Comparison of ENCODE assay signal across 11 cellular contexts in the genomic region with DNA sequence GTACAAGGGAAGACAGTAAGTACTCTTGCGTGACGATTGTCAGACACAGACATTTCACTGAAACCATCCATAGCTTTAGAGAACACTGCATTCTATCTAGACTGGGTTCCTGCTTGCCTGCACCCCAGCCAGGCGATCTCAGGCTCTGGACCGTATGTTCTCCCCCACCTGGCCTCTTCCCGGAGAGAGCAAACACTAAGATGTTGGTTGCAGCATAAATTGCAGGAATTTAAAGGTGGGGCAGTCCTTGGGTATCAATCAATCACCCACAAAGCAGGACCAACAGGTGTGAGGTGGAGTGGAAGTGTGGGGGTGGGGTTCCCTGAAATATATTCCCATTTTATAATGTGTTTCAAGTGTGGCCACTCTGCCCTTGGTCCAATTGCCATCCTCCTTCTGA.
"Had no signal": no experiment of that assay in that cellular context is flagged by ENCODE, and none has a peak within 500 bp of the region (broad histone marks: within the 10 kb centered on the region; RNA-seq: fewer than 3 reads in every experiment).

No MANE protein-coding gene starts in this region.

- H3K9me3 ChIP-seq: adrenal gland, gastrocnemius medialis, ovary had no signal

- H3K4me3 Mint-ChIP-seq: neural crest cell had no signal

- ATAC-seq: gastrocnemius medialis, left ventricle myocardium superior had no signal

- H3K36me3 ChIP-seq: adrenal gland, gastrocnemius medialis, ovary had no signal

- H3K4me1 ChIP-seq: adrenal gland, gastrocnemius medialis had no signal

- H3K4me1 Mint-ChIP-seq: neural crest cell had no signal

- H3K9me3 Mint-ChIP-seq: neural crest cell had no signal

- H3K4me3 ChIP-seq: adrenal gland, gastrocnemius medialis, ovary had no signal

- H3K27ac ChIP-seq: adrenal gland, gastrocnemius medialis, ovary had no signal

- H3K27me3 ChIP-seq: ovary had no signal

- DNase-seq: activated CD4-positive, CD25-positive, alpha-beta regulatory T cell; activated effector memory CD4-positive, alpha-beta T cell treated with Interleukin-2 at 50 U/mL for 16 hours; effector CD4-positive, alpha-beta T cell; gastrocnemius medialis; left ventricle myocardium superior; mesendoderm; ovary; stimulated activated CD4-positive, alpha-beta T cell treated with anti-CD3 and anti-CD28 coated beads, Interleukin-12 subunit alpha, Interleukin-12 subunit beta, amount 100 ng/mL, for 4 hours; stimulated activated naive CD4-positive, alpha-beta T cell treated with Interleukin-2 at 50 U/mL for 16 hours had no signal
